In the genomic region with DNA sequence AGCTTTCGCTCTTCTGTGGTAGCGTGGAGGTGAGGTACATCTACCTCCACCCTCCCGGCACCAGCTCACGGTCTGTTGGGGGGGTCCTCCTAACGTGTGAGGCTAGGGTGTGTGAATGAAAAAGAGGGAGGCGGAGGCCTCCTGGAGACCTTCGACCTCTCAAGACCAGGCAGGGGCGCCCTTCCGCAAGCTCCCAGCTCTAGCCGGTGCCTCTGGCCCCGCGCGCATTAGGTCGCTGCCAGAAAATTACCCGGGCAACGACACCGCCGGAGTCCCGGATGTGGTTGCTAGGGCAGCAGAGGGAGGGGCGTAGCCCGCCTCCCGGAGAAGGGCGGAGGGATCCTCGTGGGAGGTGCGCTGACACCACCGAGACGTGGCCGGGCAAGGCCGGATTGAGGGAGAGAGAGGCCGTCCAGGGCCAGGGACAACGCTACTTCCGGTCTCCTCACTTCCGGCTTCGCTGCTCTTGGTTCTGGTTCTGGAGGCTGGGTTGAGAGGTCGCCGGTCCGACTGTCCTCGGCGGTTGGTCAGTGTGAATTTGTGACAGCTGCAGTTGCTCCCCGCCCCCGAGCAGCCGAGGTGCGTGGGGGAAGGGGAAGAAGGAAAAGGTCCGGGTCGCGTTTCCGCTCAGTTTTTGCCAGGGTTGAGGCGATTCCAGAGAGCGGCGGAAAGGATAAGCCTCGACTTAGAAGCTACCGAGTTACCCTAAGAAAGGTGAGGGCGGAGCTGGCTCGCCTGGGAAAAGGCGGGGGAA, we compare ENCODE assay signal across 8 cellular contexts. TPM values are rescaled to one million over a fixed set of nuclear protein-coding genes. Genes with fewer than 3 reads are reported as not detected.
DNase-seq lines count a peak whose midpoint lies in the region; ATAC-seq, FAIRE-seq and TF ChIP-seq lines count a peak whose summit lies in the region.

A gene with protein sequence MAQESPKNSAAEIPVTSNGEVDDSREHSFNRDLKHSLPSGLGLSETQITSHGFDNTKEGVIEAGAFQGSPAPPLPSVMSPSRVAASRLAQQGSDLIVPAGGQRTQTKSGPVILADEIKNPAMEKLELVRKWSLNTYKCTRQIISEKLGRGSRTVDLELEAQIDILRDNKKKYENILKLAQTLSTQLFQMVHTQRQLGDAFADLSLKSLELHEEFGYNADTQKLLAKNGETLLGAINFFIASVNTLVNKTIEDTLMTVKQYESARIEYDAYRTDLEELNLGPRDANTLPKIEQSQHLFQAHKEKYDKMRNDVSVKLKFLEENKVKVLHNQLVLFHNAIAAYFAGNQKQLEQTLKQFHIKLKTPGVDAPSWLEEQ (plus strand): TSS at position 442 of the 754 bp plus-strand sequence. CDS start 49,680 bp downstream, outside the sequence.
A gene (minus strand): TSS at position 218 of the 754 bp plus-strand sequence. CDS start 8,726 bp downstream, outside the sequence.

- TF ChIP-seq EP300 in HepG2 (IDR thresholded peaks at IDR 0.05; ENCODE audit: low read depth in 2 of 2, low read length in 2 of 2) (peak in 1 of 2 experiments; percentile 24; a peak in 2 of 4 replicates), HepG2 (CRISPR knock-in tag; IDR thresholded peaks at IDR 0.05; ENCODE audit: borderline replicate concordance) (peak; percentile 21; the same call in 1 of the 2 replicates)

- H3K79me2 ChIP-seq in HepG2 (ENCODE audit: insufficient read depth, low read length), result peaks cover 41% of the 10 kb centered on the region

- POLR2A ChIA-PET in HepG2 (lab: Yijun Ruan, JAX), result interaction anchor here (1.1 to 1.5 kb wide), 2 partner anchors 10 to 25 kb away, joined by 4 to 5 read pairs; no protein-coding TSS in a partner anchor

- DNase-seq in NCI-H526 treated with DMSO at 0.1 percent for 48 hours (lab: John Stamatoyannopoulos, UW), result peak; percentile 92
- DNase-seq in activated CD4-positive, alpha-beta T cell treated with anti-CD3 and anti-CD28 coated beads, Interleukin-2, amount 50 U/mL, for 1 hour, result peak; percentile 94
- DNase-seq in dermis blood vessel endothelial cell, result peak; percentile 97
- peak; percentile 95 for DNase-seq in HepG2 (ENCODE audit: low spot score)
- peak; percentile 91 for DNase-seq in stimulated activated CD4-positive, alpha-beta T cell treated with anti-CD3 and anti-CD28 coated beads, Interleukin-4, amount 100 ng/mL, for 1 hour

- H3K27me3 ChIP-seq in HepG2 (ENCODE audit: control insufficient read depth in 1 of 2, insufficient read depth in 2 of 2, low read length in 2 of 2), result no peaks in the 10 kb centered on the region; a peak in 1 of 5 replicates

- ATAC-seq in GM19328 (IDR thresholded peaks at IDR 0.05; ENCODE audit: unreplicated experiment) (peak; percentile 92), HG03520 (IDR thresholded peaks at IDR 0.05; ENCODE audit: unreplicated experiment) (peak; percentile 90), HepG2 (peak; percentile 95)

- in situ Hi-C loops in HepG2 (cut with HindIII; ENCODE audit: extremely low pct_ligation_motif_present, low pct_unique_long_range_greater_than_20kb), result no loop called here

- WGBS in HepG2 (ENCODE audit: low lambda C conversion rate), result 0% methylated on average over 22 of the region's 55 CpGs

- TF ChIP-seq CTCF in C4-2B (conservative IDR thresholded peaks at IDR 0.05), result peak; percentile 47
- peak; percentile 71 for TF ChIP-seq CTCF in HepG2 (CRISPR knock-in tag; IDR thresholded peaks at IDR 0.05)

- H2AFZ ChIP-seq in HepG2 (ENCODE audit: low read length), result peak within 1 kb of the TSS; percentile 79

- H3K9ac ChIP-seq in HepG2 (ENCODE audit: insufficient read depth, low read depth, low read length), result peak within 1 kb of the TSS; percentile 82

- peaks cover 36% of the 10 kb centered on the region for H3K4me1 ChIP-seq in HepG2 (ENCODE audit: insufficient read depth, low read length)

- no peaks in the 10 kb centered on the region for H3K9me3 ChIP-seq in HepG2 (ENCODE audit: low read length)

- peak within 1 kb of the TSS; percentile 64 to 85 (median 65) for H3K4me3 ChIP-seq in HepG2 (replicated peaks in 1 of 3; ENCODE audit: insufficient read depth in 1 of 3, low read depth in 2 of 3, low read length in 3 of 3)

- H3K27ac ChIP-seq in C4-2B (peak within 1 kb of the TSS; percentile 87), HepG2 (ENCODE audit: extremely low read length, insufficient read depth, low read length) (peak within 1 kb of the TSS; percentile 75)

- H3K36me3 ChIP-seq in HepG2 (replicated peaks in 1 of 2; ENCODE audit: control insufficient read depth in 1 of 2, insufficient read depth in 2 of 2, low read length in 2 of 2), result no peaks in the 10 kb centered on the region

- peak; percentile 57 for TF ChIP-seq RAD21 in HepG2 (CRISPR knock-in tag; IDR thresholded peaks at IDR 0.05)

- no TSS peak for BruUV-seq in HepG2 (replicated peaks; lab: Mats Ljungman, UMichigan)

- intact Hi-C loops in HepG2 (cut with micrococcal nuclease; ENCODE audit: unreplicated experiment), result loop anchor here (5.0 to 10.0 kb wide), 3 partner anchors 38 to 348 kb away; no protein-coding TSS in a partner anchor

- no peaks in the 10 kb centered on the region for H4K20me1 ChIP-seq in HepG2 (ENCODE audit: insufficient read depth, low read length)

- peak within 1 kb of the TSS; percentile 86 for H3K4me2 ChIP-seq in HepG2 (ENCODE audit: low read depth, low read length)

- FAIRE-seq in HepG2 (lab: Jason Lieb, UNC), result peak; percentile 97

- CTCF ChIA-PET in HepG2 (lab: Yijun Ruan, JAX; ENCODE audit: low intra/inter-chr PET ratio, low total read pairs), result no interaction called here

- peak; percentile 66 to 86; a peak in 3 of 4 replicates for TF ChIP-seq POLR2A in HepG2 (IDR thresholded peaks at IDR 0.05; ENCODE audit: insufficient read depth in 1 of 2, low read depth in 2 of 2, low read length in 2 of 2)

TF ChIP-seq in HepG2, 621 proteins besides CTCF, POLR2A, EP300 and RAD21 (continues in another document):
- TF ChIP-seq SOX6 (IDR thresholded peaks at IDR 0.05), result no peak
- peak; percentile 65 for TF ChIP-seq SOX6 (CRISPR knock-in tag; IDR thresholded peaks at IDR 0.05)
- no peak for TF ChIP-seq CC2D1A (CRISPR knock-in tag; IDR thresholded peaks at IDR 0.05)
- peak; percentile 23; the same call in 1 of the 2 replicates for TF ChIP-seq ZNF773 (CRISPR knock-in tag; IDR thresholded peaks at IDR 0.05; ENCODE audit: borderline replicate concordance)
- 0 out of 2 replicates have a peak, but pooled peaks have one; percentile 18 for TF ChIP-seq SMYD3 (CRISPR knock-in tag; IDR thresholded peaks at IDR 0.05)
- TF ChIP-seq ZNF101 (CRISPR knock-in tag; IDR thresholded peaks at IDR 0.05; ENCODE audit: borderline replicate concordance, low read depth), result no peak

RNA-seq across cellular contexts. Expression of the first gene that starts in this region (rescaled TPM):
- total RNA-seq in dermis blood vessel endothelial cell (34.4 and 34.5 TPM in 2 replicates), HepG2 (2016; rRNA removed; fragmentation: Illumina TruSeq; extraction: Trizol) (27.7 and 44.8 TPM in 2 replicates)
- total RNA-seq in HepG2 (2016; cell fraction: cytosol; rRNA removed; fragmentation: Illumina TruSeq; extraction: Trizol; ENCODE audit: low read depth), result 6.2 and 7.8 TPM in 2 replicates
- 28.7 and 47.3 TPM in 2 replicates for total RNA-seq in HepG2 (2016; cell fraction: insoluble cytoplasmic fraction; rRNA removed; fragmentation: Illumina TruSeq; extraction: Trizol)
- 9.7 and 10.8 TPM in 2 replicates for total RNA-seq in HepG2 (2016; cell fraction: membrane; rRNA removed; fragmentation: Illumina TruSeq; extraction: Trizol)
- 19.5 and 20.9 TPM in 2 replicates for total RNA-seq in HepG2 (2016; cell fraction: nucleus; rRNA removed; fragmentation: Illumina TruSeq; extraction: Trizol)
- polyA plus RNA-seq in HepG2 (2011; rRNA removed), result 7.5 and 9.9 TPM in 2 replicates
- polyA plus RNA-seq in HepG2 (2011; cell fraction: cytosol; rRNA removed), result 3.8 and 6.0 TPM in 2 replicates
- 3.8 and 4.7 TPM in 2 replicates for polyA plus RNA-seq in HepG2 (2011; cell fraction: nucleus; rRNA removed)
- 11.8 and 13.3 TPM in 2 replicates for polyA plus RNA-seq in HepG2 (2012)
- 1.5 and 1.7 TPM in 2 replicates for polyA plus RNA-seq in HepG2 (2016; cell fraction: cytosol; fragmentation: Illumina TruSeq; extraction: Trizol; ENCODE audit: low read depth)
- 29.3 and 33.2 TPM in 2 replicates for polyA plus RNA-seq in HepG2 (2016; cell fraction: insoluble cytoplasmic fraction; fragmentation: Illumina TruSeq; extraction: Trizol; ENCODE audit: low read depth)
- 3.4 and 4.1 TPM in 2 replicates for polyA plus RNA-seq in HepG2 (2016; cell fraction: membrane; fragmentation: Illumina TruSeq; extraction: Trizol; ENCODE audit: low read depth)
- 14.1 and 14.3 TPM in 2 replicates for polyA plus RNA-seq in HepG2 (2016; cell fraction: nucleus; fragmentation: Illumina TruSeq; extraction: Trizol; ENCODE audit: insufficient read depth, low read depth)
- polyA minus RNA-seq in HepG2 (2011; rRNA and poly(A)+ RNA removed; ENCODE audit: low replicate concordance), result 3.8 and 4.2 TPM in 2 replicates
- 11.3 and 13.2 TPM in 2 replicates for polyA minus RNA-seq in HepG2 (2011; cell fraction: cytosol; rRNA and poly(A)+ RNA removed)
- polyA minus RNA-seq in HepG2 (2011; cell fraction: nucleus; rRNA and poly(A)+ RNA removed), result 27.2 and 32.3 TPM in 2 replicates

RNA-seq across cellular contexts. Expression of the second gene that starts in this region (rescaled TPM):
- total RNA-seq in dermis blood vessel endothelial cell (0.05 and 0.17 TPM in 2 replicates), HepG2 (2016; rRNA removed; fragmentation: Illumina TruSeq; extraction: Trizol) (0.49 and 0.62 TPM in 2 replicates)
- total RNA-seq in HepG2 (2016; cell fraction: cytosol; rRNA removed; fragmentation: Illumina TruSeq; extraction: Trizol; ENCODE audit: low read depth), result 0.18 TPM in 1 of 2 replicates, not detected in the other
- total RNA-seq in HepG2 (2016; cell fraction: insoluble cytoplasmic fraction; rRNA removed; fragmentation: Illumina TruSeq; extraction: Trizol), result 0.56 and 0.67 TPM in 2 replicates
- total RNA-seq in HepG2 (2016; cell fraction: membrane; rRNA removed; fragmentation: Illumina TruSeq; extraction: Trizol), result 0.21 and 0.37 TPM in 2 replicates
- 0.93 and 1.3 TPM in 2 replicates for total RNA-seq in HepG2 (2016; cell fraction: nucleus; rRNA removed; fragmentation: Illumina TruSeq; extraction: Trizol)
- 0.15 and 0.29 TPM in 2 replicates for polyA plus RNA-seq in HepG2 (2011; rRNA removed)
- polyA plus RNA-seq in HepG2 (2011; cell fraction: cytosol; rRNA removed), result 0.03 and 0.05 TPM in 2 replicates
- polyA plus RNA-seq in HepG2 (2011; cell fraction: nucleus; rRNA removed), result 0.13 and 0.23 TPM in 2 replicates
- polyA plus RNA-seq in HepG2 (2012), result 0.24 and 0.34 TPM in 2 replicates
- not detected in 2 replicates for polyA plus RNA-seq in HepG2 (2016; cell fraction: cytosol; fragmentation: Illumina TruSeq; extraction: Trizol; ENCODE audit: low read depth)
- 0.26 and 0.30 TPM in 2 replicates for polyA plus RNA-seq in HepG2 (2016; cell fraction: insoluble cytoplasmic fraction; fragmentation: Illumina TruSeq; extraction: Trizol; ENCODE audit: low read depth)
- 0.06 and 0.09 TPM in 2 replicates for polyA plus RNA-seq in HepG2 (2016; cell fraction: membrane; fragmentation: Illumina TruSeq; extraction: Trizol; ENCODE audit: low read depth)
- polyA plus RNA-seq in HepG2 (2016; cell fraction: nucleus; fragmentation: Illumina TruSeq; extraction: Trizol; ENCODE audit: insufficient read depth, low read depth), result 1.1 and 1.3 TPM in 2 replicates
- 0.08 and 0.14 TPM in 2 replicates for polyA minus RNA-seq in HepG2 (2011; rRNA and poly(A)+ RNA removed; ENCODE audit: low replicate concordance)
- polyA minus RNA-seq in HepG2 (2011; cell fraction: cytosol; rRNA and poly(A)+ RNA removed), result 0.35 TPM in 1 of 2 replicates, not detected in the other
- 0.39 and 1.6 TPM in 2 replicates for polyA minus RNA-seq in HepG2 (2011; cell fraction: nucleus; rRNA and poly(A)+ RNA removed)

Comparison
In these comparisons a context has a peak if more than half of its experiments do, and no peak if none do; other contexts are left out.
1. Peak in every context shown above with its lines: DNase-seq, ATAC-seq, H3K4me3 ChIP-seq and H3K27ac ChIP-seq.